ENCODE assay signal across 14 cellular contexts in genomic region chr10:52961298-52961697, GRCh38.
DNase-seq lines count a peak whose midpoint lies in the region; ATAC-seq and TF ChIP-seq lines count a peak whose summit lies in the region.
"Had no signal": no experiment of that assay in that cellular context is flagged by ENCODE, and none has a peak within 500 bp of the region (broad histone marks: within the 10 kb centered on the region; RNA-seq: fewer than 3 reads in every experiment).

No MANE protein-coding gene starts in this region.

- no peaks in the 10 kb centered on the region for H3K36me3 ChIP-seq in OCI-LY3 (replicated peaks; ENCODE audit: low read depth, low read length)
- H3K36me3 ChIP-seq in neuronal stem cell (replicated peaks in 1 of 2; ENCODE audit: control insufficient read depth in 2 of 2, insufficient read depth in 2 of 2, low read length in 2 of 2) = no peaks in the 10 kb centered on the region
- no peaks in the 10 kb centered on the region for H3K36me3 ChIP-seq in tibial nerve
- no peaks in the 10 kb centered on the region for H3K36me3 ChIP-seq in upper lobe of right lung

- H2BK120ac ChIP-seq in neuronal stem cell (ENCODE audit: low read depth, low read length) = no peak overlapping the region

- H3K4me3 Mint-ChIP-seq in activated T-cell treated with anti-CD3 and anti-CD28 coated beads, Interleukin-2, amount 50 U/mL, for 72 hours = no peak overlapping the region
- H3K4me3 Mint-ChIP-seq: CD4-positive, CD25-positive, alpha-beta regulatory T cell had no signal

- H3K27ac ChIP-seq in OCI-LY3 (ENCODE audit: low read length) = no peak overlapping the region
- H3K27ac ChIP-seq in layer of hippocampus (ENCODE audit: low read depth, low read length) = peak overlapping the region; percentile 16
- H3K27ac ChIP-seq in neuronal stem cell (replicated peaks; ENCODE audit: low read length) = no peak overlapping the region
- no peak overlapping the region for H3K27ac ChIP-seq in tibial nerve
- H3K27ac ChIP-seq in upper lobe of right lung = no peak overlapping the region

- ATAC-seq in GM21786 (IDR thresholded peaks at IDR 0.05; ENCODE audit: unreplicated experiment) (peak; percentile 22), upper lobe of right lung (no peak)
- no peak for ATAC-seq in activated T-cell treated with anti-CD3 and anti-CD28 coated beads, Interleukin-2, amount 50 U/mL, for 72 hours (replicated peaks in 1 of 2)

- H4K91ac ChIP-seq in neuronal stem cell (ENCODE audit: low read depth, low read length, poor library complexity) = no peak overlapping the region

- H2BK5ac ChIP-seq in neuronal stem cell (ENCODE audit: low read length) = no peak overlapping the region

- H3K4ac ChIP-seq in neuronal stem cell (ENCODE audit: low read length) = no peak overlapping the region

- H3K9ac ChIP-seq in OCI-LY3 (ENCODE audit: low read length) (no peak overlapping the region), neuronal stem cell (ENCODE audit: low read depth, low read length, poor library complexity) (no peak overlapping the region)

- H3K79me2 ChIP-seq in OCI-LY3 (ENCODE audit: low read length) = no peaks in the 10 kb centered on the region

- no peak for TF ChIP-seq POLR2A in tibial nerve (IDR thresholded peaks at IDR 0.05)

- TF ChIP-seq CTCF in OCI-LY3 (IDR thresholded peaks at IDR 0.05; ENCODE audit: low read depth, low read length) (no peak), tibial nerve (IDR thresholded peaks at IDR 0.05) (no peak), upper lobe of right lung (IDR thresholded peaks at IDR 0.05) (no peak)

- no peak overlapping the region for H2AK5ac ChIP-seq in neuronal stem cell (ENCODE audit: low read depth, low read length)

- H3K4me1 ChIP-seq in OCI-LY3 (ENCODE audit: low read length) (peaks cover 13% of the 10 kb centered on the region), neuronal stem cell (ENCODE audit: control insufficient read depth in 2 of 2, insufficient read depth in 1 of 2, low read depth in 1 of 2, low read length in 2 of 2) (peaks cover 0 to 6% of the 10 kb centered on the region in 2 donors), tibial nerve (no peaks in the 10 kb centered on the region), upper lobe of right lung (no peaks in the 10 kb centered on the region)

- no peak overlapping the region for H4K8ac ChIP-seq in neuronal stem cell (ENCODE audit: low read depth, low read length)

- peaks cover 0 to 1% of the 10 kb centered on the region in 2 donors for H3K36me3 Mint-ChIP-seq in activated T-cell treated with anti-CD3 and anti-CD28 coated beads, Interleukin-2, amount 50 U/mL, for 72 hours (ENCODE audit: insufficient read depth in 2 of 2)
- H3K36me3 Mint-ChIP-seq: CD4-positive, CD25-positive, alpha-beta regulatory T cell had no signal

- H3K9me3 ChIP-seq in OCI-LY3 (ENCODE audit: insufficient read depth, low read length) (no peaks in the 10 kb centered on the region), neuronal stem cell (replicated peaks in 1 of 2; ENCODE audit: control insufficient read depth in 2 of 2, insufficient read depth in 1 of 2, low read depth in 1 of 2, low read length in 2 of 2) (no peaks in the 10 kb centered on the region), tibial nerve (no peaks in the 10 kb centered on the region), upper lobe of right lung (no peaks in the 10 kb centered on the region)

- H3K27ac Mint-ChIP-seq in activated T-cell treated with anti-CD3 and anti-CD28 coated beads, Interleukin-2, amount 50 U/mL, for 72 hours = no peak overlapping the region
- H3K27ac Mint-ChIP-seq: CD4-positive, CD25-positive, alpha-beta regulatory T cell had no signal

- H3K27me3 ChIP-seq in OCI-LY3 (ENCODE audit: low read depth, low read length) = no peaks in the 10 kb centered on the region
- H3K27me3 ChIP-seq in layer of hippocampus (ENCODE audit: control insufficient read depth, insufficient read depth, low read length) = no peaks in the 10 kb centered on the region
- H3K27me3 ChIP-seq in neuronal stem cell (ENCODE audit: control insufficient read depth in 3 of 3, insufficient read depth in 3 of 3, low read depth in 1 of 3, low read length in 3 of 3) = peaks cover 0 to 10% (median 0%) of the 10 kb centered on the region in 3 experiments
- H3K27me3 ChIP-seq in tibial nerve = no peaks in the 10 kb centered on the region
- no peaks in the 10 kb centered on the region for H3K27me3 ChIP-seq in upper lobe of right lung

- H2AFZ ChIP-seq in OCI-LY3 (ENCODE audit: low read depth, low read length) (peak overlapping the region; percentile 34; the same call in 1 of the 2 replicates), neuronal stem cell (ENCODE audit: low read length) (peak overlapping the region; percentile 12)

- no CpG with 5 or more reads among the region's 2 CpGs for WGBS in neuronal stem cell (ENCODE audit: extremely low coverage in 2 of 2, insufficient read length in 2 of 2, insufficient replicate concordance in 1 of 2), 2 donors
- WGBS in tibial nerve, 2 donors = 49 to 52% methylated on average over 2 of the region's 2 CpGs

- H3K27me3 Mint-ChIP-seq in activated T-cell treated with anti-CD3 and anti-CD28 coated beads, Interleukin-2, amount 50 U/mL, for 72 hours (ENCODE audit: low read depth) = no peaks in the 10 kb centered on the region
- H3K27me3 Mint-ChIP-seq: CD4-positive, CD25-positive, alpha-beta regulatory T cell had no signal

- H3K4me3 ChIP-seq in OCI-LY3 (ENCODE audit: low read length) (no peak overlapping the region), neuronal stem cell (ENCODE audit: low read length in 2 of 2) (no peak overlapping the region), tibial nerve (no peak overlapping the region), upper lobe of right lung (no peak overlapping the region)

- no peaks in the 10 kb centered on the region for H3K4me1 Mint-ChIP-seq in activated T-cell treated with anti-CD3 and anti-CD28 coated beads, Interleukin-2, amount 50 U/mL, for 72 hours (ENCODE audit: low read depth)
- H3K4me1 Mint-ChIP-seq: CD4-positive, CD25-positive, alpha-beta regulatory T cell had no signal

- H3K18ac ChIP-seq in neuronal stem cell (ENCODE audit: low read length) = no peak overlapping the region

- DNase-seq in neuronal stem cell (ENCODE audit: low spot score) (no peak), tibial nerve (ENCODE audit: low spot score in 2 of 2) (no peak), globus pallidus (ENCODE audit: low spot score) (no peak), upper lobe of right lung (no peak)
- no peak for DNase-seq in activated T-cell treated with anti-CD3 and anti-CD28 coated beads, Interleukin-2, amount 50 U/mL, for 72 hours
- DNase-seq: CD4-positive, CD25-positive, alpha-beta regulatory T cell; GF-D8; HCEC 1CT; IMR-90; NCI-H1436 treated with DMSO at 0.1 percent for 48 hours; SIG-M5 had no signal

- no peak overlapping the region for H2BK12ac ChIP-seq in neuronal stem cell (ENCODE audit: low read length)

- H3K4me2 ChIP-seq in OCI-LY3 (ENCODE audit: low read length) = no peak overlapping the region
- no peak overlapping the region for H3K4me2 ChIP-seq in neuronal stem cell (ENCODE audit: insufficient read depth, low read length, poor library complexity, severe bottlenecking)

- intact Hi-C loops in upper lobe of right lung (cut with DNase I) = no loop called here

- H3K23ac ChIP-seq in neuronal stem cell (ENCODE audit: low read depth, low read length, poor library complexity) = no peak overlapping the region

- no peak for TF ChIP-seq EP300 in tibial nerve (IDR thresholded peaks at IDR 0.05)

- no peaks in the 10 kb centered on the region for H3K79me1 ChIP-seq in neuronal stem cell (ENCODE audit: low read depth, low read length)

- H4K20me1 ChIP-seq in OCI-LY3 (ENCODE audit: insufficient read depth, low read length) = no peaks in the 10 kb centered on the region

- H2BK15ac ChIP-seq in neuronal stem cell (ENCODE audit: low read length) = no peak overlapping the region

- no peak overlapping the region for H3K14ac ChIP-seq in neuronal stem cell (ENCODE audit: low read length)

- H3K9me3 Mint-ChIP-seq in activated T-cell treated with anti-CD3 and anti-CD28 coated beads, Interleukin-2, amount 50 U/mL, for 72 hours = no peaks in the 10 kb centered on the region
